30 cellular contexts compared by ENCODE assay signal in genomic region chr2:73930386-73930785, GRCh38. TPM values are rescaled to one million over a fixed set of nuclear protein-coding genes. Genes with fewer than 3 reads are reported as not detected.
DNase-seq lines count a peak whose midpoint lies in the region; ATAC-seq, FAIRE-seq and TF ChIP-seq lines count a peak whose summit lies in the region.
"Had no signal": no experiment of that assay in that cellular context is flagged by ENCODE, and none has a peak within 500 bp of the region (broad histone marks: within the 10 kb centered on the region; RNA-seq: fewer than 3 reads in every experiment).

No MANE protein-coding gene starts in this region.

- CTCF ChIA-PET in HepG2 (lab: Yijun Ruan, JAX; ENCODE audit: low intra/inter-chr PET ratio, low total read pairs) (no interaction called here), K562 (lab: Yijun Ruan, JAX; ENCODE audit: low intra/inter-chr PET ratio) (no interaction called here), HEK293T (lab: Yijun Ruan, JAX) (no interaction called here)

- BruUV-seq in HepG2 (replicated peaks; lab: Mats Ljungman, UMichigan) (no TSS peak), K562 (replicated peaks; lab: Mats Ljungman, UMichigan) (no TSS peak)

- no peak overlapping the region for H3K9ac ChIP-seq in HepG2 (ENCODE audit: insufficient read depth, low read depth, low read length)
- no peak overlapping the region for H3K9ac ChIP-seq in K562 (ENCODE audit: insufficient read depth in 1 of 2, low read depth in 2 of 2, low read length in 2 of 2)
- H3K9ac ChIP-seq: neural progenitor cell, SK-N-SH had no signal

- intact Hi-C loops in HepG2 (cut with micrococcal nuclease; ENCODE audit: unreplicated experiment), result no loop called here
- intact Hi-C loops in right lobe of liver (cut with DNase I), result no loop called here
- intact Hi-C loops in K562 (cut with micrococcal nuclease), result no loop called here

- H3K27me3 ChIP-seq in HepG2 (ENCODE audit: control insufficient read depth in 1 of 2, insufficient read depth in 2 of 2, low read length in 2 of 2) (no peaks in the 10 kb centered on the region; a peak in 1 of 5 replicates), right lobe of liver (no peaks in the 10 kb centered on the region), K562 (ENCODE audit: control insufficient read depth in 2 of 2, insufficient read depth in 2 of 2, low read length in 2 of 2) (no peaks in the 10 kb centered on the region)
- H3K27me3 ChIP-seq: BE2C, neural progenitor cell had no signal

- DNase-seq in HepG2 (ENCODE audit: low spot score), result no peak
- no peak for DNase-seq in right lobe of liver
- no peak for DNase-seq in K562 (ENCODE audit: extremely low read depth in 1 of 4, low spot score in 3 of 4)
- no peak for DNase-seq in naive thymus-derived CD8-positive, alpha-beta T cell
- DNase-seq in HEK293T (ENCODE audit: extremely low spot score), result no peak
- DNase-seq in kidney glomerular epithelial cell (lab: John Stamatoyannopoulos, UW), result no peak
- DNase-seq: activated CD4-positive, alpha-beta T cell treated with anti-CD3 and anti-CD28 coated beads for 4 hours; activated naive CD4-positive, alpha-beta T cell treated with anti-CD3 and anti-CD28 coated beads, Interleukin-2, amount 50 U/mL, for 16 hours; activated T-cell treated with anti-CD3 and anti-CD28 coated beads, Interleukin-2, amount 50 U/mL, for 48 hours; BE2C; effector CD8-positive, alpha-beta T cell; EL; foreskin melanocyte; left ventricle myocardium inferior; NCI-H1105 treated with DMSO at 0.1 percent for 48 hours; NCI-H2029 treated with DMSO at 0.1 percent for 48 hours; NCI-H226; NCI-H748 treated with DMSO at 0.1 percent for 48 hours; posterior cingulate gyrus; SK-N-SH; T-helper 2 cell; trophoblast cell had no signal

- H3K9me3 Mint-ChIP-seq in naive thymus-derived CD8-positive, alpha-beta T cell, result no peaks in the 10 kb centered on the region
- H3K9me3 Mint-ChIP-seq: neural progenitor cell had no signal

- H3K36me3 Mint-ChIP-seq in naive thymus-derived CD8-positive, alpha-beta T cell, result peaks cover 0 to 59% (median 4%) of the 10 kb centered on the region in 3 donors

- ATAC-seq in HepG2, result no peak
- no peak for ATAC-seq in right lobe of liver
- ATAC-seq in K562, result no peak
- ATAC-seq in naive thymus-derived CD8-positive, alpha-beta T cell, result no peak
- ATAC-seq in HG02623 (IDR thresholded peaks at IDR 0.05; ENCODE audit: unreplicated experiment), result no peak
- ATAC-seq in GM19395 (IDR thresholded peaks at IDR 0.05; ENCODE audit: unreplicated experiment), result no peak
- ATAC-seq: sciatic nerve had no signal

- TF ChIP-seq CTCF in HepG2 (CRISPR knock-in tag; IDR thresholded peaks at IDR 0.05), result no peak
- TF ChIP-seq CTCF in right lobe of liver (IDR thresholded peaks at IDR 0.05), result no peak
- TF ChIP-seq CTCF in K562 (IDR thresholded peaks at IDR 0.05 in 2 of 3, conservative IDR thresholded peaks at IDR 0.05 in 1 of 3; ENCODE audit: insufficient read depth in 2 of 3, low read depth in 1 of 3, low read length in 3 of 3), result no peak

- H4K20me1 ChIP-seq in HepG2 (ENCODE audit: insufficient read depth, low read length), result peaks cover 6% of the 10 kb centered on the region; the same call in 1 of the 2 replicates
- H4K20me1 ChIP-seq in K562 (replicated peaks; ENCODE audit: control insufficient read depth, insufficient read depth, low read length), result peaks cover 23% of the 10 kb centered on the region; the same call in 1 of the 2 replicates

- H3K9me1 ChIP-seq in K562 (ENCODE audit: control insufficient read depth, insufficient read depth, low read length), result no peaks in the 10 kb centered on the region

- H3K27ac ChIP-seq in HepG2 (ENCODE audit: extremely low read length, insufficient read depth, low read length) (no peak overlapping the region), right lobe of liver (no peak overlapping the region), K562 (ENCODE audit: extremely low read depth, low read depth, low read length) (no peak overlapping the region)
- H3K27ac ChIP-seq: left ventricle myocardium inferior, neural progenitor cell, RWPE1 had no signal

- H2AFZ ChIP-seq in HepG2 (ENCODE audit: low read length), result no peak overlapping the region
- H2AFZ ChIP-seq in K562 (ENCODE audit: low read depth, low read length), result no peak overlapping the region
- H2AFZ ChIP-seq: neural progenitor cell had no signal

- in situ Hi-C loops in HepG2 (cut with HindIII; ENCODE audit: extremely low pct_ligation_motif_present, low pct_unique_long_range_greater_than_20kb), result no loop called here
- in situ Hi-C loops in K562 (cut with MboI), result no loop called here

- H3K36me3 ChIP-seq in HepG2 (replicated peaks in 1 of 2; ENCODE audit: control insufficient read depth in 1 of 2, insufficient read depth in 2 of 2, low read length in 2 of 2), result peaks cover 12 to 27% of the 10 kb centered on the region in 2 experiments
- H3K36me3 ChIP-seq in right lobe of liver, result peaks cover 0 to 10% (median 0%) of the 10 kb centered on the region in 4 donors
- H3K36me3 ChIP-seq in K562 (ENCODE audit: control insufficient read depth, insufficient read depth, low read length), result peaks cover 63% of the 10 kb centered on the region; the same call in 2 of the 3 replicates
- H3K36me3 ChIP-seq: BE2C, neural progenitor cell had no signal

- H3K4me1 Mint-ChIP-seq in naive thymus-derived CD8-positive, alpha-beta T cell, result peaks cover 33 to 81% (median 78%) of the 10 kb centered on the region in 4 donors

- H3K4me2 ChIP-seq in HepG2 (ENCODE audit: low read depth, low read length) (no peak overlapping the region; the same call in 1 of the 2 replicates), K562 (ENCODE audit: insufficient read depth, low read length) (no peak overlapping the region; the same call in 1 of the 2 replicates)

- H3K79me2 ChIP-seq in HepG2 (ENCODE audit: insufficient read depth, low read length) (peaks cover 69% of the 10 kb centered on the region), K562 (ENCODE audit: control insufficient read depth, insufficient read depth, low read length) (peaks cover 80% of the 10 kb centered on the region)

- POLR2A ChIA-PET in HepG2 (lab: Yijun Ruan, JAX) (no interaction called here), K562 (lab: Yijun Ruan, JAX) (interaction anchor here (0.6 to 1.6 kb wide), 5 partner anchors 8 to 53 kb away, joined by 3 to 6 read pairs (median 4); no protein-coding TSS in a partner anchor), HEK293T (lab: Yijun Ruan, JAX) (no interaction called here)
- POLR2A ChIA-PET in naive thymus-derived CD8-positive, alpha-beta T cell (lab: Charles Lee), result interaction anchor here (0.7 to 1.3 kb wide), 4 partner anchors 19 to 190 kb away, joined by 3 to 8 read pairs (median 3); no protein-coding TSS in a partner anchor

- 87% methylated on average over 2 of the region's 2 CpGs for WGBS in HepG2 (ENCODE audit: low lambda C conversion rate)
- 69% methylated on average over 2 of the region's 2 CpGs for WGBS in right lobe of liver (ENCODE audit: insufficient coverage, low coverage, low lambda C conversion rate, missing lambda C conversion rate)
- 85% methylated on average over 1 of the region's 2 CpGs for WGBS in K562 (ENCODE audit: insufficient coverage, low coverage, missing lambda C conversion rate)

- H3K27me3 Mint-ChIP-seq in naive thymus-derived CD8-positive, alpha-beta T cell, result no peaks in the 10 kb centered on the region

- TF ChIP-seq RAD21 in HepG2 (CRISPR knock-in tag; IDR thresholded peaks at IDR 0.05) (no peak), K562 (CRISPR knock-in tag; conservative IDR thresholded peaks at IDR 0.05 in 1 of 2, IDR thresholded peaks at IDR 0.05 in 1 of 2) (no peak)

- TF ChIP-seq EP300 in HepG2 (IDR thresholded peaks at IDR 0.05; ENCODE audit: low read depth in 2 of 2, low read length in 2 of 2) (no peak), HepG2 (CRISPR knock-in tag; IDR thresholded peaks at IDR 0.05; ENCODE audit: borderline replicate concordance) (no peak), K562 (IDR thresholded peaks at IDR 0.05; ENCODE audit: low read length) (no peak)

- H3K4me3 Mint-ChIP-seq in naive thymus-derived CD8-positive, alpha-beta T cell, result peak overlapping the region in 7 of 10 donors; percentile 31 to 78 (median 58)
- H3K4me3 Mint-ChIP-seq: neural progenitor cell had no signal

- H3K4me3 ChIP-seq in HepG2 (replicated peaks in 1 of 3; ENCODE audit: insufficient read depth in 1 of 3, low read depth in 2 of 3, low read length in 3 of 3) (no peak overlapping the region), right lobe of liver (no peak overlapping the region), K562 (no peak overlapping the region)
- H3K4me3 ChIP-seq: left ventricle myocardium inferior, neural progenitor cell had no signal

- H3K9me3 ChIP-seq in HepG2 (ENCODE audit: low read length) (no peaks in the 10 kb centered on the region), right lobe of liver (no peaks in the 10 kb centered on the region), K562 (replicated peaks; ENCODE audit: control insufficient read depth, insufficient read depth, low read depth, low read length) (no peaks in the 10 kb centered on the region)
- H3K9me3 ChIP-seq: BE2C, left ventricle myocardium inferior, SK-N-SH had no signal

- no peak for TF ChIP-seq POLR2A in HepG2 (IDR thresholded peaks at IDR 0.05; ENCODE audit: insufficient read depth in 1 of 2, low read depth in 2 of 2, low read length in 2 of 2)
- TF ChIP-seq POLR2A in right lobe of liver (IDR thresholded peaks at IDR 0.05), result no peak
- TF ChIP-seq POLR2A in K562 (conservative IDR thresholded peaks at IDR 0.05), result no peak

- H3K27ac Mint-ChIP-seq in naive thymus-derived CD8-positive, alpha-beta T cell, result peak overlapping the region in 7 of 10 donors; percentile 5 to 90 (median 71)
- H3K27ac Mint-ChIP-seq: neural progenitor cell had no signal

- H3K4me1 ChIP-seq in HepG2 (ENCODE audit: insufficient read depth, low read length) (peaks cover 51% of the 10 kb centered on the region), right lobe of liver (peaks cover 0 to 16% (median 10%) of the 10 kb centered on the region in 4 donors), K562 (replicated peaks in 1 of 2; ENCODE audit: control insufficient read depth in 2 of 2, insufficient read depth in 2 of 2, low read length in 2 of 2) (peaks cover 14 to 25% of the 10 kb centered on the region in 2 experiments; a peak in 4 of 5 replicates)
- H3K4me1 ChIP-seq: BE2C had no signal

- FAIRE-seq in HepG2 (lab: Jason Lieb, UNC) (no peak), K562 (lab: Jason Lieb, UNC) (no peak)
- FAIRE-seq: A204.1, astrocyte had no signal

RNA-seq across cellular contexts. Expression of gene DGUOK, which starts 3.7 kb away (rescaled TPM):
- total RNA-seq in HepG2 (2016; rRNA removed; fragmentation: Illumina TruSeq; extraction: Trizol), result 105 and 130 TPM in 2 replicates
- total RNA-seq in HepG2 (2016; cell fraction: cytosol; rRNA removed; fragmentation: Illumina TruSeq; extraction: Trizol; ENCODE audit: low read depth), result 22.6 and 22.7 TPM in 2 replicates
- 106 and 144 TPM in 2 replicates for total RNA-seq in HepG2 (2016; cell fraction: insoluble cytoplasmic fraction; rRNA removed; fragmentation: Illumina TruSeq; extraction: Trizol)
- 48.1 and 55.5 TPM in 2 replicates for total RNA-seq in HepG2 (2016; cell fraction: membrane; rRNA removed; fragmentation: Illumina TruSeq; extraction: Trizol)
- 47.4 and 51.2 TPM in 2 replicates for total RNA-seq in HepG2 (2016; cell fraction: nucleus; rRNA removed; fragmentation: Illumina TruSeq; extraction: Trizol)
- polyA plus RNA-seq in HepG2 (2011; rRNA removed), result 124 and 137 TPM in 2 replicates
- 118 and 121 TPM in 2 replicates for polyA plus RNA-seq in HepG2 (2011; cell fraction: cytosol; rRNA removed)
- polyA plus RNA-seq in HepG2 (2011; cell fraction: nucleus; rRNA removed), result 36.3 and 40.1 TPM in 2 replicates
- polyA plus RNA-seq in HepG2 (2012), result 107 and 124 TPM in 2 replicates
- 26.7 and 29.0 TPM in 2 replicates for polyA plus RNA-seq in HepG2 (2016; cell fraction: cytosol; fragmentation: Illumina TruSeq; extraction: Trizol; ENCODE audit: low read depth)
- 184 and 199 TPM in 2 replicates for polyA plus RNA-seq in HepG2 (2016; cell fraction: insoluble cytoplasmic fraction; fragmentation: Illumina TruSeq; extraction: Trizol; ENCODE audit: low read depth)
- polyA plus RNA-seq in HepG2 (2016; cell fraction: membrane; fragmentation: Illumina TruSeq; extraction: Trizol; ENCODE audit: low read depth), result 57.6 and 62.2 TPM in 2 replicates
- polyA plus RNA-seq in HepG2 (2016; cell fraction: nucleus; fragmentation: Illumina TruSeq; extraction: Trizol; ENCODE audit: insufficient read depth, low read depth), result 105 and 115 TPM in 2 replicates
- polyA minus RNA-seq in HepG2 (2011; rRNA and poly(A)+ RNA removed; ENCODE audit: low replicate concordance), result 25.9 and 35.0 TPM in 2 replicates
- polyA minus RNA-seq in HepG2 (2011; cell fraction: cytosol; rRNA and poly(A)+ RNA removed), result 23.1 and 30.6 TPM in 2 replicates
- 23.6 and 37.7 TPM in 2 replicates for polyA minus RNA-seq in HepG2 (2011; cell fraction: nucleus; rRNA and poly(A)+ RNA removed)
- 10 to 100 TPM; 16.6 to 33.1 (median 22.6) TPM for total RNA-seq in right lobe of liver
- 33.8 and 38.3 TPM in 2 replicates for total RNA-seq in K562 (2011; cell fraction: chromatin; rRNA removed; ENCODE audit: low replicate concordance)
- 33.5 and 37.1 TPM in 2 replicates for total RNA-seq in K562 (2011; cell fraction: nucleolus; rRNA removed)
- total RNA-seq in K562 (2011; cell fraction: nucleoplasm; rRNA removed), result 36.7 and 58.4 TPM in 2 replicates
- 67.0 and 68.4 TPM in 2 replicates for total RNA-seq in K562 (2014; rRNA removed)
- 79.0 and 87.6 TPM in 2 replicates for total RNA-seq in K562 (2014; rRNA removed; fragmentation: Illumina TruSeq; extraction: Trizol)
- 83.4 and 91.1 TPM in 2 replicates for total RNA-seq in K562 (2015; rRNA removed; fragmentation: Illumina TruSeq; extraction: Trizol)
- 91.7 and 92.5 TPM in 2 replicates for total RNA-seq in K562 (2021)
- 129 and 170 TPM in 2 replicates for polyA plus RNA-seq in K562 (2011; rRNA removed)
- polyA plus RNA-seq in K562 (2011; cell fraction: cytosol; rRNA removed), result 125 and 156 TPM in 2 replicates
- 64.6 and 74.4 TPM in 2 replicates for polyA plus RNA-seq in K562 (2011; cell fraction: nucleus; rRNA removed)
- 79.1 and 122 TPM in 2 replicates for polyA plus RNA-seq in K562 (2012)
- 139 and 147 TPM in 2 replicates for polyA plus RNA-seq in K562 (2014; fragmentation: Illumina TruSeq; extraction: Trizol)
- 100 to 1,000 TPM; 258 to 288 TPM for polyA plus RNA-seq in K562 (2014; fragmentation: Nextera tagmentation; extraction: Ambion mirVana)
- polyA plus RNA-seq in K562 (2014; rRNA removed), result 126 and 140 TPM in 2 replicates
- polyA minus RNA-seq in K562 (2011; rRNA and poly(A)+ RNA removed), result 33.3 and 40.1 TPM in 2 replicates
- polyA minus RNA-seq in K562 (2011; cell fraction: cytosol; rRNA and poly(A)+ RNA removed), result 25.8 and 39.5 TPM in 2 replicates
- polyA minus RNA-seq in K562 (2011; cell fraction: nucleus; rRNA and poly(A)+ RNA removed), result 28.5 and 30.0 TPM in 2 replicates
- total RNA-seq in naive thymus-derived CD8-positive, alpha-beta T cell, result 10 to 100 TPM; 70.3 to 72.3 TPM
- polyA plus RNA-seq in naive thymus-derived CD8-positive, alpha-beta T cell, result 100 to 1,000 TPM; 207 to 219 (median 215) TPM

RNA-seq across cellular contexts. Expression of gene ACTG2, which starts 37.6 kb away (rescaled TPM):
- 0.13 and 0.14 TPM in 2 replicates for total RNA-seq in HepG2 (2016; rRNA removed; fragmentation: Illumina TruSeq; extraction: Trizol)
- total RNA-seq in HepG2 (2016; cell fraction: cytosol; rRNA removed; fragmentation: Illumina TruSeq; extraction: Trizol; ENCODE audit: low read depth), result not detected in 2 replicates
- total RNA-seq in HepG2 (2016; cell fraction: insoluble cytoplasmic fraction; rRNA removed; fragmentation: Illumina TruSeq; extraction: Trizol), result 0.06 and 0.43 TPM in 2 replicates
- 0.15 TPM in 1 of 2 replicates, not detected in the other for total RNA-seq in HepG2 (2016; cell fraction: membrane; rRNA removed; fragmentation: Illumina TruSeq; extraction: Trizol)
- 0.28 TPM in 1 of 2 replicates, not detected in the other for total RNA-seq in HepG2 (2016; cell fraction: nucleus; rRNA removed; fragmentation: Illumina TruSeq; extraction: Trizol)
- polyA plus RNA-seq in HepG2 (2011; rRNA removed), result not detected in 2 replicates
- polyA plus RNA-seq in HepG2 (2011; cell fraction: cytosol; rRNA removed), result 0.04 and 0.05 TPM in 2 replicates
- polyA plus RNA-seq in HepG2 (2011; cell fraction: nucleus; rRNA removed), result not detected in 2 replicates
- polyA plus RNA-seq in HepG2 (2012), result 0.12 TPM in 1 of 2 replicates, not detected in the other
- polyA plus RNA-seq in HepG2 (2016; cell fraction: cytosol; fragmentation: Illumina TruSeq; extraction: Trizol; ENCODE audit: low read depth), result 0.11 and 0.15 TPM in 2 replicates
- 0.32 and 0.35 TPM in 2 replicates for polyA plus RNA-seq in HepG2 (2016; cell fraction: insoluble cytoplasmic fraction; fragmentation: Illumina TruSeq; extraction: Trizol; ENCODE audit: low read depth)
- polyA plus RNA-seq in HepG2 (2016; cell fraction: membrane; fragmentation: Illumina TruSeq; extraction: Trizol; ENCODE audit: low read depth), result not detected in 2 replicates
- polyA plus RNA-seq in HepG2 (2016; cell fraction: nucleus; fragmentation: Illumina TruSeq; extraction: Trizol; ENCODE audit: insufficient read depth, low read depth), result 0.45 and 0.98 TPM in 2 replicates
- 0.28 TPM in 1 of 2 replicates, not detected in the other for polyA minus RNA-seq in HepG2 (2011; rRNA and poly(A)+ RNA removed; ENCODE audit: low replicate concordance)
- not detected in 2 replicates for polyA minus RNA-seq in HepG2 (2011; cell fraction: cytosol; rRNA and poly(A)+ RNA removed)
- polyA minus RNA-seq in HepG2 (2011; cell fraction: nucleus; rRNA and poly(A)+ RNA removed), result not detected in 2 replicates
- total RNA-seq in right lobe of liver, result 10 to 100 TPM in 1 of 6 experiments, 1 to 10 TPM in 4, under 1 TPM in 1; 0.39 to 12.8 (median 1.1) TPM
- total RNA-seq in K562 (2011; cell fraction: chromatin; rRNA removed; ENCODE audit: low replicate concordance), result not detected in 2 replicates
- not detected in 2 replicates for total RNA-seq in K562 (2011; cell fraction: nucleolus; rRNA removed)
- not detected in 2 replicates for total RNA-seq in K562 (2011; cell fraction: nucleoplasm; rRNA removed)
- not detected in 2 replicates for total RNA-seq in K562 (2014; rRNA removed)
- total RNA-seq in K562 (2014; rRNA removed; fragmentation: Illumina TruSeq; extraction: Trizol), result not detected in 2 replicates
- not detected in 2 replicates for total RNA-seq in K562 (2015; rRNA removed; fragmentation: Illumina TruSeq; extraction: Trizol)
- 0.60 and 0.67 TPM in 2 replicates for total RNA-seq in K562 (2021)
- not detected in 2 replicates for polyA plus RNA-seq in K562 (2011; rRNA removed)
- not detected in 2 replicates for polyA plus RNA-seq in K562 (2011; cell fraction: cytosol; rRNA removed)
- polyA plus RNA-seq in K562 (2011; cell fraction: nucleus; rRNA removed), result not detected in 2 replicates
- polyA plus RNA-seq in K562 (2012), result 0.22 and 0.39 TPM in 2 replicates
- polyA plus RNA-seq in K562 (2014; fragmentation: Illumina TruSeq; extraction: Trizol), result not detected in 2 replicates
- under 1 TPM in 1 of 2 experiments, not detected in 1; 0.06 TPM for polyA plus RNA-seq in K562 (2014; fragmentation: Nextera tagmentation; extraction: Ambion mirVana)
- not detected in 2 replicates for polyA plus RNA-seq in K562 (2014; rRNA removed)
- not detected in 2 replicates for polyA minus RNA-seq in K562 (2011; rRNA and poly(A)+ RNA removed)
- not detected in 2 replicates for polyA minus RNA-seq in K562 (2011; cell fraction: cytosol; rRNA and poly(A)+ RNA removed)
- polyA minus RNA-seq in K562 (2011; cell fraction: nucleus; rRNA and poly(A)+ RNA removed), result not detected in 2 replicates
- total RNA-seq in naive thymus-derived CD8-positive, alpha-beta T cell, result not detected
- under 1 TPM in 1 of 3 donors, not detected in 2; 0.13 TPM for polyA plus RNA-seq in naive thymus-derived CD8-positive, alpha-beta T cell
- total RNA-seq: MCF 10A had no signal

RNA-seq across cellular contexts. Expression of gene TET3, which starts 54.3 kb away (rescaled TPM):
- total RNA-seq in HepG2 (2016; rRNA removed; fragmentation: Illumina TruSeq; extraction: Trizol) (6.8 TPM in 2 replicates), right lobe of liver (1 to 10 TPM; 3.7 to 6.8 (median 5.1) TPM), K562 (2014; rRNA removed) (4.9 and 7.1 TPM in 2 replicates), K562 (2014; rRNA removed; fragmentation: Illumina TruSeq; extraction: Trizol) (5.4 and 5.6 TPM in 2 replicates), K562 (2015; rRNA removed; fragmentation: Illumina TruSeq; extraction: Trizol) (6.3 and 6.4 TPM in 2 replicates), K562 (2021) (15.5 and 16.3 TPM in 2 replicates)
- total RNA-seq in HepG2 (2016; cell fraction: cytosol; rRNA removed; fragmentation: Illumina TruSeq; extraction: Trizol; ENCODE audit: low read depth), result 0.71 and 1.2 TPM in 2 replicates
- 6.1 and 7.2 TPM in 2 replicates for total RNA-seq in HepG2 (2016; cell fraction: insoluble cytoplasmic fraction; rRNA removed; fragmentation: Illumina TruSeq; extraction: Trizol)
- 2.4 and 2.7 TPM in 2 replicates for total RNA-seq in HepG2 (2016; cell fraction: membrane; rRNA removed; fragmentation: Illumina TruSeq; extraction: Trizol)
- total RNA-seq in HepG2 (2016; cell fraction: nucleus; rRNA removed; fragmentation: Illumina TruSeq; extraction: Trizol), result 12.1 and 16.6 TPM in 2 replicates
- polyA plus RNA-seq in HepG2 (2011; rRNA removed) (4.3 and 4.7 TPM in 2 replicates), K562 (2011; rRNA removed) (3.2 and 5.2 TPM in 2 replicates), K562 (2014; fragmentation: Illumina TruSeq; extraction: Trizol) (8.7 and 9.0 TPM in 2 replicates), K562 (2014; fragmentation: Nextera tagmentation; extraction: Ambion mirVana) (under 1 TPM; 0.35 to 0.58 TPM), K562 (2014; rRNA removed) (5.3 and 5.5 TPM in 2 replicates)
- 1.7 and 2.0 TPM in 2 replicates for polyA plus RNA-seq in HepG2 (2011; cell fraction: cytosol; rRNA removed)
- polyA plus RNA-seq in HepG2 (2011; cell fraction: nucleus; rRNA removed), result 19.7 and 21.9 TPM in 2 replicates
- 6.0 and 7.3 TPM in 2 replicates for polyA plus RNA-seq in HepG2 (2012)
- 0.26 and 0.32 TPM in 2 replicates for polyA plus RNA-seq in HepG2 (2016; cell fraction: cytosol; fragmentation: Illumina TruSeq; extraction: Trizol; ENCODE audit: low read depth)
- 4.5 and 5.7 TPM in 2 replicates for polyA plus RNA-seq in HepG2 (2016; cell fraction: insoluble cytoplasmic fraction; fragmentation: Illumina TruSeq; extraction: Trizol; ENCODE audit: low read depth)
- 0.63 and 0.87 TPM in 2 replicates for polyA plus RNA-seq in HepG2 (2016; cell fraction: membrane; fragmentation: Illumina TruSeq; extraction: Trizol; ENCODE audit: low read depth)
- polyA plus RNA-seq in HepG2 (2016; cell fraction: nucleus; fragmentation: Illumina TruSeq; extraction: Trizol; ENCODE audit: insufficient read depth, low read depth), result 24.0 and 27.9 TPM in 2 replicates
- 7.6 and 10.7 TPM in 2 replicates for polyA minus RNA-seq in HepG2 (2011; rRNA and poly(A)+ RNA removed; ENCODE audit: low replicate concordance)
- polyA minus RNA-seq in HepG2 (2011; cell fraction: cytosol; rRNA and poly(A)+ RNA removed), result 3.4 and 4.2 TPM in 2 replicates
- 14.0 and 14.5 TPM in 2 replicates for polyA minus RNA-seq in HepG2 (2011; cell fraction: nucleus; rRNA and poly(A)+ RNA removed)
- 24.7 and 26.6 TPM in 2 replicates for total RNA-seq in K562 (2011; cell fraction: chromatin; rRNA removed; ENCODE audit: low replicate concordance)
- total RNA-seq in K562 (2011; cell fraction: nucleolus; rRNA removed), result 14.5 and 15.1 TPM in 2 replicates
- 20.1 and 32.4 TPM in 2 replicates for total RNA-seq in K562 (2011; cell fraction: nucleoplasm; rRNA removed)
- 3.0 and 3.4 TPM in 2 replicates for polyA plus RNA-seq in K562 (2011; cell fraction: cytosol; rRNA removed)
- 7.8 and 14.6 TPM in 2 replicates for polyA plus RNA-seq in K562 (2011; cell fraction: nucleus; rRNA removed)
- 6.3 and 6.6 TPM in 2 replicates for polyA plus RNA-seq in K562 (2012)
- 6.5 and 10.2 TPM in 2 replicates for polyA minus RNA-seq in K562 (2011; rRNA and poly(A)+ RNA removed)
- 10.4 and 12.0 TPM in 2 replicates for polyA minus RNA-seq in K562 (2011; cell fraction: cytosol; rRNA and poly(A)+ RNA removed)
- 5.7 and 7.3 TPM in 2 replicates for polyA minus RNA-seq in K562 (2011; cell fraction: nucleus; rRNA and poly(A)+ RNA removed)
- total RNA-seq in naive thymus-derived CD8-positive, alpha-beta T cell, result 10 to 100 TPM; 30.1 to 30.5 TPM
- polyA plus RNA-seq in naive thymus-derived CD8-positive, alpha-beta T cell, result 1 to 10 TPM in 1 of 3 donors, under 1 TPM in 2; 0.46 to 1.0 (median 0.61) TPM

Comparison
In these comparisons a context has a peak if more than half of its experiments do, and no peak if none do; other contexts are left out.
1. POLR2A ChIA-PET loops: an anchor here in K562 (0.6 to 1.6 kb wide) and naive thymus-derived CD8-positive, alpha-beta T cell (0.7 to 1.3 kb wide); none called in HepG2 and HEK293T.
2. Of the 241 proteins assayed by ChIP-seq in both HepG2 and K562: peak only in HepG2: none; only in K562: none; in both: RBFOX2; in neither: 240.